1 cellular context compared by ENCODE assay signal in the genomic region with DNA sequence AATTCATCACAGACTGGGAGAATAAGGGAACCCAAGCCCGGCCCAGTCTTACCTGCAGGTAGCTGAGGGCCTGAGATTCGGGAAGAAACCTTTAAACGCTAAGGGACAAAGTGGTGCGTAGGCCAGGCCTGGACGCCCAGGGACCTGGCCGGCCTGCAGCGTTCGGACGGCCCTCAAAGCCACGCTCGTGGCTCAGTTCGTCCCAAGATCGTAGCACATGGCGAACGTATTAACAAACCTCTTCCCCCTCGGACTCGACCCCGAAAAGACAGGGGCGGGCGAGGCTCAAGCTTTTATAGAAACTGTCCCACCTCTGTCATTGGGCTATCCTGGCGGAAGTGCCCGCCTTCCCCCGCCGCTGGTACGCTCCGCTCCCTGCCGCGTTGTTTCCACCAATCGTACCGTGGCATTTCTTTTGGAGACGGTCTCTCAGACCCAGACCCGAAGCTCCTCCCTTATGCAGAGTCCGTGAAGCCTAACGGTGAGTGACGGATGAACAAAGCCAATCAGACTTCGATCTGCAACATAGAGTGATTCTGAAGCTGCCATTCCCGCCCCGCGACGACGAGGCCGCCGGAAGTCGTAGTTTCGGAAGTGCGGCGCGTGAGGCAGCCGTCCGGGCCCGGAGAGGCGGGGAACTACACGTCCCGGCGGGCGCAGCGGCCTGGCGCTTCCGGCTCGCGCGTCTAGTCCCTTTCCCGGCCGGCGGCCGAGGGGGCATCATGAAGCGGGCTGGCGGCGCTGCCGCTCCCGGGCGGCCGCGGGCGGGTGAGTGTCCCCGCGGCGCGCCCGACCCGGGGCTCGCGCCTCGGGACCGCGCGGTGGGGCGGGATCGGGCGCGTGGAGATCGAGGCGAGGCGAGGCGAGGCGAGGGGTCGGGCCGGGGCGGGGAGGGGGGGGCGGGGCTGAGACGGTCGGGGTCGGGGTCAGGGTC.
TF ChIP-seq lines count a peak whose summit lies in the region.

Gene TRAF7, plus strand, starts transcription at position 692 of the 934 bp plus-strand sequence. CDS start 8,139 bp downstream, outside the sequence.

TF ChIP-seq in H1, 55 proteins besides CTCF, POLR2A, EP300 and RAD21:
- TF ChIP-seq GABPA (IDR thresholded peaks at IDR 0.05; ENCODE audit: borderline replicate concordance, insufficient read depth, low read length) (peak; percentile 87; the same call in 1 of the 2 replicates), RXRA (IDR thresholded peaks at IDR 0.05; ENCODE audit: insufficient read depth, low read depth, low read length) (no peak), EGR1 (IDR thresholded peaks at IDR 0.05; ENCODE audit: borderline replicate concordance, low read depth, low read length) (0 out of 2 replicates have a peak, but pooled peaks have one; percentile 32), CTBP2 (IDR thresholded peaks at IDR 0.05; ENCODE audit: borderline replicate concordance, insufficient read depth, insufficient read length, low read length) (no peak), POU5F1 (IDR thresholded peaks at IDR 0.05; ENCODE audit: low read depth, low read length) (no peak), CHD1 (IDR thresholded peaks at IDR 0.05; ENCODE audit: low read depth, low read length) (peak; percentile 63), ASH2L (IDR thresholded peaks at IDR 0.05; ENCODE audit: low read length) (peak; percentile 84), CREB1 (IDR thresholded peaks at IDR 0.05) (peak; percentile 89), SP4 (IDR thresholded peaks at IDR 0.05; ENCODE audit: low read length) (no peak), FOSL1 (IDR thresholded peaks at IDR 0.05; ENCODE audit: insufficient read depth, low read depth, low read length) (no peak), E2F6 (IDR thresholded peaks at IDR 0.05) (peak; percentile 32; the same call in 1 of the 2 replicates), NRF1 (IDR thresholded peaks at IDR 0.05; ENCODE audit: low read depth, low read length) (peak; percentile 17; the same call in 1 of the 2 replicates), GTF2F1 (IDR thresholded peaks at IDR 0.05; ENCODE audit: borderline replicate concordance, low read depth, low read length) (peak; percentile 97), PHF8 (conservative IDR thresholded peaks at IDR 0.05; ENCODE audit: low read depth, low read length) (peak; percentile 95), BRCA1 (IDR thresholded peaks at IDR 0.05; ENCODE audit: low read depth, low read length) (no peak), TBP (IDR thresholded peaks at IDR 0.05; ENCODE audit: low read depth, low read length) (peak; percentile 99), USF2 (IDR thresholded peaks at IDR 0.05; ENCODE audit: low read length) (0 out of 2 replicates have a peak, but pooled peaks have one; percentile 37), TEAD4 (IDR thresholded peaks at IDR 0.05; ENCODE audit: low read depth, low read length) (no peak), SP1 (IDR thresholded peaks at IDR 0.05; ENCODE audit: low read depth, low read length) (peak; percentile 93), HDAC2 (IDR thresholded peaks at IDR 0.05; ENCODE audit: borderline replicate concordance in 1 of 2, low read depth in 2 of 2, low read length in 2 of 2) (peak in 1 of 2 experiments; percentile 89; a peak in 1 of 4 replicates), ATF3 (IDR thresholded peaks at IDR 0.05; ENCODE audit: insufficient read depth, low read depth, low read length) (0 out of 2 replicates have a peak, but pooled peaks have one; percentile 57), SIN3A (conservative IDR thresholded peaks at IDR 0.05 in 1 of 2, IDR thresholded peaks at IDR 0.05 in 1 of 2; ENCODE audit: low read depth in 1 of 2, low read length in 2 of 2) (peak; percentile 85 to 93), SP2 (IDR thresholded peaks at IDR 0.05; ENCODE audit: low read length) (peak; percentile 56), POLR2AphosphoS5 (IDR thresholded peaks at IDR 0.05; ENCODE audit: low read depth, low read length) (peak; percentile 100), CHD2 (IDR thresholded peaks at IDR 0.05; ENCODE audit: low read length) (peak; percentile 45), SIX5 (IDR thresholded peaks at IDR 0.05; ENCODE audit: low read depth, low read length) (peak; percentile 92), MAFK (IDR thresholded peaks at IDR 0.05; ENCODE audit: low read depth, low read length) (no peak), NANOG (IDR thresholded peaks at IDR 0.05; ENCODE audit: insufficient read depth, low read depth, low read length, poor library complexity, severe bottlenecking) (peak; percentile 38), SAP30 (IDR thresholded peaks at IDR 0.05; ENCODE audit: insufficient read depth, insufficient replicate concordance, low read length) (no peak), TAF7 (optimal IDR thresholded peaks at IDR 0.05; ENCODE audit: borderline replicate concordance, low read depth, low read length) (peak; percentile 99), TCF12 (IDR thresholded peaks at IDR 0.05; ENCODE audit: low read depth, low read length) (0 out of 2 replicates have a peak, but pooled peaks have one; percentile 52), KDM5A (IDR thresholded peaks at IDR 0.05; ENCODE audit: low read length) (no peak), TAF1 (IDR thresholded peaks at IDR 0.05; ENCODE audit: low read depth, low read length) (peak; percentile 100), YY1 (IDR thresholded peaks at IDR 0.05; ENCODE audit: low read depth, low read length) (0 out of 2 replicates have a peak, but pooled peaks have one; percentile 4)
- TF ChIP-seq, protein P1, sequence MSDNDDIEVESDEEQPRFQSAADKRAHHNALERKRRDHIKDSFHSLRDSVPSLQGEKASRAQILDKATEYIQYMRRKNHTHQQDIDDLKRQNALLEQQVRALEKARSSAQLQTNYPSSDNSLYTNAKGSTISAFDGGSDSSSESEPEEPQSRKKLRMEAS (IDR thresholded peaks at IDR 0.05) = peak; percentile 87
TF ChIP-seq in H1: peak in this region for 25.
